In genomic region chr17:45146166-45146565, GRCh38 we compare ENCODE assay signal across 9 cellular contexts. TPM values are rescaled to one million over a fixed set of nuclear protein-coding genes. Genes with fewer than 3 reads are reported as not detected.
DNase-seq lines count a peak whose midpoint lies in the region; ATAC-seq, FAIRE-seq and TF ChIP-seq lines count a peak whose summit lies in the region.
"Had no signal": no experiment of that assay in that cellular context is flagged by ENCODE, and none has a peak within 500 bp of the region (broad histone marks: within the 10 kb centered on the region; RNA-seq: fewer than 3 reads in every experiment).

No MANE protein-coding gene starts in this region.

- H3K4me1 Mint-ChIP-seq in endodermal cell, result peaks cover 35% of the 10 kb centered on the region

- H3K9me3 Mint-ChIP-seq in endodermal cell, result no peaks in the 10 kb centered on the region

- WGBS in endodermal cell (ENCODE audit: insufficient coverage in 1 of 2, insufficient read length in 1 of 2), 2 experiments, result 93 to 95% methylated on average over 6 to 10 of the region's 10 CpGs
- 79 to 83% methylated on average over 10 of the region's 10 CpGs for WGBS in pancreas, 2 donors

- H3K27me3 ChIP-seq in NT2/D1 (ENCODE audit: insufficient read depth, insufficient read length) (no peaks in the 10 kb centered on the region), endodermal cell (ENCODE audit: control insufficient read depth, insufficient read depth, low read length, poor library complexity, severe bottlenecking) (no peaks in the 10 kb centered on the region), pancreas (no peaks in the 10 kb centered on the region), WERI-Rb-1 (ENCODE audit: insufficient read depth, low read depth, severe bottlenecking) (no peaks in the 10 kb centered on the region)

- no peak for ATAC-seq in pancreas
- ATAC-seq in HG02623 (IDR thresholded peaks at IDR 0.05; ENCODE audit: unreplicated experiment), result no peak

- H3K4me3 ChIP-seq in NT2/D1 (ENCODE audit: insufficient read length, low read depth), result no peak overlapping the region
- H3K4me3 ChIP-seq in endodermal cell (ENCODE audit: low read length), result no peak overlapping the region
- H3K4me3 ChIP-seq in pancreas, result no peak overlapping the region
- no peak overlapping the region for H3K4me3 ChIP-seq in WERI-Rb-1 (ENCODE audit: low read depth, low read length)

- DNase-seq in NT2/D1 (ENCODE audit: low read depth, low spot score) (no peak), endodermal cell (peak; percentile 51), pancreas (peak in 2 of 6 donors; percentile 33 to 58), WERI-Rb-1 (no peak), DMS 273 treated with DMSO at 0.1 percent for 48 hours (lab: John Stamatoyannopoulos, UW) (no peak)
- no peak for DNase-seq in stimulated activated CD4-positive, alpha-beta T cell treated with anti-CD3 and anti-CD28 coated beads, Interleukin-2, amount 100 ng/mL, for 24 hours
- DNase-seq: activated CD8-positive, alpha-beta memory T cell treated with anti-CD3 and anti-CD28 coated beads, Interleukin-2, amount 50 U/mL, for 4 hours had no signal

- peaks cover under 1% of the 10 kb centered on the region for H3K36me3 Mint-ChIP-seq in endodermal cell (ENCODE audit: low read depth)

- H3K4me1 ChIP-seq in NT2/D1 (ENCODE audit: insufficient read depth, insufficient read length) (peaks cover 14% of the 10 kb centered on the region), endodermal cell (ENCODE audit: control insufficient read depth, insufficient read depth, low read length) (peaks cover 14% of the 10 kb centered on the region), pancreas (peaks cover 5 to 15% (median 12%) of the 10 kb centered on the region in 3 donors)

- TF ChIP-seq CTCF in C4-2B (conservative IDR thresholded peaks at IDR 0.05) (no peak), endodermal cell (conservative IDR thresholded peaks at IDR 0.05) (no peak), pancreas (IDR thresholded peaks at IDR 0.05) (no peak), WERI-Rb-1 (IDR thresholded peaks at IDR 0.05; ENCODE audit: low read depth, low read length) (no peak)

- peaks cover 11% of the 10 kb centered on the region for H3K36me3 ChIP-seq in NT2/D1 (ENCODE audit: insufficient read depth, insufficient read length, low read length)
- no peaks in the 10 kb centered on the region for H3K36me3 ChIP-seq in endodermal cell (ENCODE audit: control insufficient read depth, insufficient read depth, low read length)
- H3K36me3 ChIP-seq in pancreas, result no peaks in the 10 kb centered on the region
- H3K36me3 ChIP-seq in WERI-Rb-1, result no peaks in the 10 kb centered on the region

- H3K4me3 Mint-ChIP-seq in endodermal cell, result peak overlapping the region; percentile 96

- H3K27ac ChIP-seq in C4-2B (peak overlapping the region; percentile 94), endodermal cell (ENCODE audit: low read depth, low read length) (no peak overlapping the region), pancreas (peak overlapping the region in 3 of 4 donors; percentile 81 to 100 (median 96)), WERI-Rb-1 (no peak overlapping the region)

- peak overlapping the region; percentile 17 for H3K27ac Mint-ChIP-seq in endodermal cell

- H3K9ac ChIP-seq in NT2/D1 (ENCODE audit: insufficient read length, low read depth), result peak overlapping the region; percentile 37
- H3K9ac ChIP-seq in endodermal cell (ENCODE audit: extremely low read depth, low read length, poor library complexity, severe bottlenecking), result no peak overlapping the region

- H3K27me3 Mint-ChIP-seq in endodermal cell (ENCODE audit: insufficient read depth), result no peaks in the 10 kb centered on the region

- intact Hi-C loops in pancreas (cut with DNase I), result no loop called here

- H3K9me3 ChIP-seq in NT2/D1 (ENCODE audit: insufficient read depth, low read length) (no peaks in the 10 kb centered on the region), endodermal cell (ENCODE audit: control insufficient read depth, low read length) (no peaks in the 10 kb centered on the region), pancreas (no peaks in the 10 kb centered on the region), WERI-Rb-1 (ENCODE audit: severe bottlenecking) (no peaks in the 10 kb centered on the region)

- no peak for FAIRE-seq in pancreas (lab: Jason Lieb, UNC)

RNA-seq across cellular contexts. Expression of gene HEXIM1, which starts 2.1 kb away (rescaled TPM):
- total RNA-seq in endodermal cell (10 to 100 TPM; 37.0 to 39.2 TPM), pancreas (10 to 100 TPM in 5 of 6 donors, 1 to 10 TPM in 1; 6.8 to 16.2 (median 12.0) TPM)
- polyA plus RNA-seq in endodermal cell (2013, experiment 1 of 2), result 20.1 TPM
- polyA plus RNA-seq in endodermal cell (2013, experiment 2 of 2), result 19.4 TPM
- 10 to 100 TPM; 10.9 to 17.2 TPM for polyA plus RNA-seq in pancreas

RNA-seq across cellular contexts. Expression of gene ACBD4, which starts 10.7 kb away (rescaled TPM):
- total RNA-seq in endodermal cell (10 to 100 TPM; 17.4 to 19.5 TPM), pancreas (10 to 100 TPM; 10.6 to 17.8 (median 12.1) TPM)
- polyA plus RNA-seq in endodermal cell (2013, experiment 1 of 2), result 6.8 TPM
- 6.0 TPM for polyA plus RNA-seq in endodermal cell (2013, experiment 2 of 2)
- polyA plus RNA-seq in pancreas, result 10 to 100 TPM; 37.3 to 39.0 TPM

RNA-seq across cellular contexts. Expression of gene PLCD3, which starts 13.9 kb away (rescaled TPM):
- total RNA-seq in endodermal cell, result 10 to 100 TPM; 34.8 to 42.9 TPM
- 16.1 TPM for polyA plus RNA-seq in endodermal cell (2013, experiment 1 of 2)
- polyA plus RNA-seq in endodermal cell (2013, experiment 2 of 2), result 20.9 TPM
- 1 to 10 TPM; 4.6 to 9.9 (median 8.0) TPM for total RNA-seq in pancreas
- 10 to 100 TPM in 1 of 2 donors, 1 to 10 TPM in 1; 8.2 to 10.6 TPM for polyA plus RNA-seq in pancreas

RNA-seq across cellular contexts. Expression of gene HEXIM2, which starts 15.5 kb away (rescaled TPM):
- 10 to 100 TPM; 12.9 to 13.1 TPM for total RNA-seq in endodermal cell
- polyA plus RNA-seq in endodermal cell (2013, experiment 1 of 2), result 8.6 TPM
- 7.7 TPM for polyA plus RNA-seq in endodermal cell (2013, experiment 2 of 2)
- 1 to 10 TPM; 4.0 to 8.3 (median 6.2) TPM for total RNA-seq in pancreas
- 10 to 100 TPM in 1 of 2 donors, 1 to 10 TPM in 1; 7.3 to 10.9 TPM for polyA plus RNA-seq in pancreas

Comparison
In these comparisons a context has a peak if more than half of its experiments do, and no peak if none do; other contexts are left out.
1. H3K27ac ChIP-seq: peak in C4-2B (single experiment) and pancreas (3 of 4); none in endodermal cell (single experiment) and WERI-Rb-1 (single experiment).